In genomic region chr11:69874984-69875673, GRCh38 we compare ENCODE assay signal across 28 cellular contexts. TPM values are rescaled to one million over a fixed set of nuclear protein-coding genes. Genes with fewer than 3 reads are reported as not detected.
A peak's percentile ranks its signal among the peaks of the same experiment; 100 is the strongest.
DNase-seq lines count a peak whose midpoint lies in the region; ATAC-seq and TF ChIP-seq lines count a peak whose summit lies in the region.
"Had no signal": no experiment of that assay in that cellular context is flagged by ENCODE, and none has a peak within 500 bp of the region (broad histone marks: within the 10 kb centered on the region; RNA-seq: fewer than 3 reads in every experiment).

No MANE protein-coding gene starts in this region.

- H3K4me2 ChIP-seq in neuronal stem cell (ENCODE audit: insufficient read depth, low read length, poor library complexity, severe bottlenecking) = no peak overlapping the region

- peak overlapping the region; percentile 95 for H2AK5ac ChIP-seq in neuronal stem cell (ENCODE audit: low read depth, low read length)

- no peak overlapping the region for H4K91ac ChIP-seq in neuronal stem cell (ENCODE audit: low read depth, low read length, poor library complexity)

- H2BK120ac ChIP-seq in neuronal stem cell (ENCODE audit: low read depth, low read length) = peak overlapping the region; percentile 56

- H3K79me1 ChIP-seq in neuronal stem cell (ENCODE audit: low read depth, low read length) = no peaks in the 10 kb centered on the region

- no peak overlapping the region for H3K4ac ChIP-seq in neuronal stem cell (ENCODE audit: low read length)

- no peak overlapping the region for H3K27ac ChIP-seq in heart right ventricle
- H3K27ac ChIP-seq in neuronal stem cell (replicated peaks; ENCODE audit: low read length) = peak overlapping the region; percentile 15
- H3K27ac ChIP-seq in CD8-positive, alpha-beta T cell (ENCODE audit: low read depth, low read length) = no peak overlapping the region
- H3K27ac ChIP-seq: cardiac muscle cell, upper lobe of left lung had no signal

- DNase-seq in cardiac septum (ENCODE audit: low spot score) (peak; percentile 43), heart right ventricle (no peak), ecto neural progenitor cell (ENCODE audit: low spot score) (peak; percentile 52), neuronal stem cell (ENCODE audit: low spot score) (no peak), ureter (ENCODE audit: low spot score) (peak; percentile 28)
- DNase-seq in CD8-positive, alpha-beta T cell = no peak
- DNase-seq: ACHN; activated CD4-positive, alpha-beta T cell treated with anti-CD3 and anti-CD28 coated beads for 1 hour; activated CD8-positive, alpha-beta T cell treated with anti-CD3 and anti-CD28 coated beads for 36 hours; activated naive CD4-positive, alpha-beta T cell treated with anti-CD3 and anti-CD28 coated beads, Interleukin-2, amount 50 U/mL, for 16 hours; activated T-cell treated with anti-CD3 and anti-CD28 coated beads, Interleukin-2, amount 50 U/mL, for 4 hours; amygdala; COR-L47; DMS79 treated with DMSO at 0.1 percent for 48 hours; Karpas-422; kidney glomerular epithelial cell; mesendoderm; NCI-H510A; NK-92 treated with Interleukin-12 subunit alpha and Interleukin-12 subunit beta, amount 100 ng/mL, for 24 hours; SHP77 treated with DMSO at 0.1 percent for 48 hours had no signal

- H3K36me3 ChIP-seq in heart right ventricle = no peaks in the 10 kb centered on the region
- H3K36me3 ChIP-seq in neuronal stem cell (replicated peaks in 1 of 2; ENCODE audit: control insufficient read depth in 2 of 2, insufficient read depth in 2 of 2, low read length in 2 of 2) = no peaks in the 10 kb centered on the region
- H3K36me3 ChIP-seq in CD8-positive, alpha-beta T cell (ENCODE audit: insufficient read depth, low read length) = no peaks in the 10 kb centered on the region
- H3K36me3 ChIP-seq: cardiac muscle cell, upper lobe of left lung had no signal

- no peak overlapping the region for H4K8ac ChIP-seq in neuronal stem cell (ENCODE audit: low read depth, low read length)

- H2BK12ac ChIP-seq in neuronal stem cell (ENCODE audit: low read length) = peak overlapping the region; percentile 63

- no peak overlapping the region for H3K4me3 ChIP-seq in heart right ventricle
- no peak overlapping the region for H3K4me3 ChIP-seq in neuronal stem cell (ENCODE audit: low read length in 2 of 2)
- H3K4me3 ChIP-seq in CD8-positive, alpha-beta T cell (ENCODE audit: low read depth, low read length) = no peak overlapping the region
- H3K4me3 ChIP-seq: cardiac muscle cell, upper lobe of left lung had no signal

- ATAC-seq in heart right ventricle (no peak), HG03442 (IDR thresholded peaks at IDR 0.05; ENCODE audit: unreplicated experiment) (no peak), HG02852 (IDR thresholded peaks at IDR 0.05; ENCODE audit: unreplicated experiment) (no peak)
- ATAC-seq in CD8-positive, alpha-beta T cell = no peak
- ATAC-seq: activated CD8-positive, alpha-beta T cell treated with anti-CD3 and anti-CD28 coated beads for 36 hours; activated T-cell treated with anti-CD3 and anti-CD28 coated beads, Interleukin-2, amount 50 U/mL, for 4 hours; naive thymus-derived CD4-positive, alpha-beta T cell had no signal

- H3K27me3 Mint-ChIP-seq in CD8-positive, alpha-beta T cell (ENCODE audit: low read depth) = peaks cover 2% of the 10 kb centered on the region
- H3K27me3 Mint-ChIP-seq: activated CD8-positive, alpha-beta T cell treated with anti-CD3 and anti-CD28 coated beads for 36 hours had no signal

- TF ChIP-seq CTCF in heart right ventricle (IDR thresholded peaks at IDR 0.05) = no peak
- TF ChIP-seq CTCF in CD8-positive, alpha-beta T cell (IDR thresholded peaks at IDR 0.05) = no peak

- H3K27me3 ChIP-seq in heart right ventricle (peaks cover 0 to 43% (median 12%) of the 10 kb centered on the region in 7 donors), neuronal stem cell (ENCODE audit: control insufficient read depth in 3 of 3, insufficient read depth in 3 of 3, low read depth in 1 of 3, low read length in 3 of 3) (peaks cover 0 to 3% (median 3%) of the 10 kb centered on the region in 3 experiments)
- H3K27me3 ChIP-seq in CD8-positive, alpha-beta T cell (ENCODE audit: insufficient read depth, low read length) = no peaks in the 10 kb centered on the region
- H3K27me3 ChIP-seq: cardiac muscle cell, upper lobe of left lung had no signal

- H3K36me3 Mint-ChIP-seq in CD8-positive, alpha-beta T cell = no peaks in the 10 kb centered on the region

- H3K9ac ChIP-seq in neuronal stem cell (ENCODE audit: low read depth, low read length, poor library complexity) = no peak overlapping the region

- no peak overlapping the region for H3K23ac ChIP-seq in neuronal stem cell (ENCODE audit: low read depth, low read length, poor library complexity)

- intact Hi-C loops in cardiac septum (cut with DNase I) (no loop called here), heart right ventricle (cut with DNase I) (no loop called here)
- intact Hi-C loops in CD8-positive, alpha-beta T cell (cut with DNase I, micrococcal nuclease) = no loop called here

- no peaks in the 10 kb centered on the region for H3K9me3 Mint-ChIP-seq in CD8-positive, alpha-beta T cell
- H3K9me3 Mint-ChIP-seq: activated CD8-positive, alpha-beta T cell treated with anti-CD3 and anti-CD28 coated beads for 36 hours; activated T-cell treated with anti-CD3 and anti-CD28 coated beads, Interleukin-2, amount 50 U/mL, for 4 hours had no signal

- POLR2A ChIA-PET in CD8-positive, alpha-beta T cell (lab: Charles Lee) = no interaction called here

- H3K4me1 Mint-ChIP-seq in CD8-positive, alpha-beta T cell (ENCODE audit: low read depth) = no peaks in the 10 kb centered on the region
- H3K4me1 Mint-ChIP-seq: naive thymus-derived CD4-positive, alpha-beta T cell had no signal

- peak overlapping the region; percentile 23 for H2AFZ ChIP-seq in neuronal stem cell (ENCODE audit: low read length)

- H2BK5ac ChIP-seq in neuronal stem cell (ENCODE audit: low read length) = peak overlapping the region; percentile 89

- H3K4me3 Mint-ChIP-seq in CD8-positive, alpha-beta T cell = no peak overlapping the region
- H3K4me3 Mint-ChIP-seq: activated CD8-positive, alpha-beta T cell treated with anti-CD3 and anti-CD28 coated beads for 36 hours; activated T-cell treated with anti-CD3 and anti-CD28 coated beads, Interleukin-2, amount 50 U/mL, for 4 hours; naive thymus-derived CD4-positive, alpha-beta T cell had no signal

- H3K27ac Mint-ChIP-seq in CD8-positive, alpha-beta T cell = no peak overlapping the region
- H3K27ac Mint-ChIP-seq: activated CD8-positive, alpha-beta T cell treated with anti-CD3 and anti-CD28 coated beads for 36 hours; naive thymus-derived CD4-positive, alpha-beta T cell had no signal

- peak overlapping the region; percentile 47 for H3K14ac ChIP-seq in neuronal stem cell (ENCODE audit: low read length)

- H2BK15ac ChIP-seq in neuronal stem cell (ENCODE audit: low read length) = peak overlapping the region; percentile 72

- 48 to 51% methylated on average over 22 of the region's 22 CpGs for WGBS in heart right ventricle, 2 donors
- WGBS in neuronal stem cell (ENCODE audit: extremely low coverage in 2 of 2, insufficient read length in 2 of 2, insufficient replicate concordance in 1 of 2), 2 donors = no CpG with 5 or more reads among the region's 22 CpGs

- no peaks in the 10 kb centered on the region for H3K4me1 ChIP-seq in heart right ventricle
- H3K4me1 ChIP-seq in neuronal stem cell (ENCODE audit: control insufficient read depth in 2 of 2, insufficient read depth in 1 of 2, low read depth in 1 of 2, low read length in 2 of 2) = peaks cover 0 to 12% of the 10 kb centered on the region in 2 donors
- H3K4me1 ChIP-seq in CD8-positive, alpha-beta T cell (ENCODE audit: insufficient read depth, low read length) = no peaks in the 10 kb centered on the region
- H3K4me1 ChIP-seq: upper lobe of left lung had no signal

- CTCF ChIA-PET in CD8-positive, alpha-beta T cell (lab: Charles Lee) = interaction anchor here (0.7 kb wide), 1 partner anchor 14 kb away, joined by 4 read pairs; no protein-coding TSS in a partner anchor

- no peaks in the 10 kb centered on the region for H3K9me3 ChIP-seq in heart right ventricle
- H3K9me3 ChIP-seq in neuronal stem cell (replicated peaks in 1 of 2; ENCODE audit: control insufficient read depth in 2 of 2, insufficient read depth in 1 of 2, low read depth in 1 of 2, low read length in 2 of 2) = peaks cover 0 to 2% of the 10 kb centered on the region in 2 donors
- H3K9me3 ChIP-seq in CD8-positive, alpha-beta T cell (ENCODE audit: low read length) = no peaks in the 10 kb centered on the region
- H3K9me3 ChIP-seq: upper lobe of left lung had no signal

- peak overlapping the region; percentile 92 for H3K18ac ChIP-seq in neuronal stem cell (ENCODE audit: low read length)

RNA-seq across cellular contexts. Expression of gene FGF3, which starts 55.9 kb away (rescaled TPM):
- total RNA-seq in cardiac septum (not detected), heart right ventricle (not detected), ureter (not detected)
- not detected for polyA plus RNA-seq in heart right ventricle
- 0.13 TPM for polyA plus RNA-seq in neuronal stem cell (2013, experiment 1 of 2)
- 0.26 TPM for polyA plus RNA-seq in neuronal stem cell (2013, experiment 2 of 2)
- total RNA-seq in CD8-positive, alpha-beta T cell = not detected
- total RNA-seq: activated CD8-positive, alpha-beta T cell treated with anti-CD3 and anti-CD28 coated beads for 36 hours; activated T-cell treated with anti-CD3 and anti-CD28 coated beads, Interleukin-2, amount 50 U/mL, for 4 hours; dermis microvascular lymphatic vessel endothelial cell; H4; naive thymus-derived CD4-positive, alpha-beta T cell; upper lobe of left lung had no signal
- polyA plus RNA-seq: BJ; cardiac muscle cell; naive thymus-derived CD4-positive, alpha-beta T cell had no signal

Comparison
In these comparisons a context has a peak if more than half of its experiments do, and no peak if none do; other contexts are left out.
1. DNase-seq: peak in cardiac septum (single experiment), ecto neural progenitor cell (single experiment) and ureter (single experiment); none in heart right ventricle (0 of 2), neuronal stem cell (single experiment) and CD8-positive, alpha-beta T cell (0 of 7).